In the genomic region with DNA sequence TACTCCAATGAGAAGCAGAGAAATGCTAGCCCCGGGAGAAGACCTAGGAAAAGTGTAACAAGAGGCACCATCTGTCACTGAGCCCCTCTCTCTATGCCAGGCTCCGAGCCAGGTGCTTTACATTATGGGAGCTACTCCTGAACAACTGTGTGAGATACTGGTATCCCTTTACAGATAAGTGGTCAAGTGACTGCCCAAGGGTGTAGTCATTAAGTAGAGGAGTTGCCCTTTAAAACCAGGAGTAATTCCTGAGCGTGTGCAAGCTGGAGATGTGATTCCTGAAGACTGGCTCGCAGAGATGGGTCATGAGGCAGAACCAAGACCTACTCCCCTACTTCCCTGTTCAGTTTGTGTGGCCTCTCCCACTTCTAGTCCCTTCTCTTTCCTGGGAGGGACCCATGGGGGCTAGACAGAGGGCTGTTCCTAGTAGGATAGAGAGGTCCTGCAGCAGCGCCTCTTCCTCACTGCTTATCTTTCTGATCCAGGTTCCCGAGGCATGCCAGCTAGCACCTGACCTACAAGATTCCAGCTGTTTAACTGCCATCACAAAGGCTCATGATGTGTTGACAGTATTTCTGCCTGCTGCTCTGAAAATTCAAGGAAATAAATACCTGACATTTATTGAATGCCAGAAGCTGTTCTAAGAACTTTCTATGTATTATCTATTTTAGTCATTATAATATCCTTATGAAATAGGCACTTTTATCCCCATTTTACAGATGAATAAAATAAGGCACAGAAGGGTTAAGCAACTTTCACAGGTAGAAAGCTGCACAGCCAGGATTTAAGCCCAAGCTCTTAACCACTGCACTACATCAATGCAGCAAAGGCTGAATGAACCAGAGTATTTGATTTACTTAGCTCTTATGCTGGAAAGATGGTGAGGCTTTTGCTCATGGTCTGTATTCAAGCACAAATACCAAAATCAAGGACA, we compare ENCODE assay signal across 1 cellular context.
TF ChIP-seq lines count a peak whose summit lies in the region.

No MANE protein-coding gene starts in this region.

TF ChIP-seq in GM23338, 12 proteins besides CTCF, POLR2A, EP300 and RAD21 (continued from another document):
- TF ChIP-seq ZNF462 (CRISPR knock-in tag; IDR thresholded peaks at IDR 0.05) (no peak), REST (IDR thresholded peaks at IDR 0.05; ENCODE audit: unreplicated experiment) (no peak), POLR2AphosphoS5 (IDR thresholded peaks at IDR 0.05; ENCODE audit: low read depth) (no peak), ZNF331 (CRISPR knock-in tag; IDR thresholded peaks at IDR 0.05; ENCODE audit: low read depth) (no peak), ETS1 (IDR thresholded peaks at IDR 0.05) (no peak), ZNF114 (CRISPR knock-in tag; IDR thresholded peaks at IDR 0.05) (no peak), STAT1 (IDR thresholded peaks at IDR 0.05; ENCODE audit: unreplicated experiment) (no peak)
